ENCODE assay signal across 1 cellular context in the genomic region with DNA sequence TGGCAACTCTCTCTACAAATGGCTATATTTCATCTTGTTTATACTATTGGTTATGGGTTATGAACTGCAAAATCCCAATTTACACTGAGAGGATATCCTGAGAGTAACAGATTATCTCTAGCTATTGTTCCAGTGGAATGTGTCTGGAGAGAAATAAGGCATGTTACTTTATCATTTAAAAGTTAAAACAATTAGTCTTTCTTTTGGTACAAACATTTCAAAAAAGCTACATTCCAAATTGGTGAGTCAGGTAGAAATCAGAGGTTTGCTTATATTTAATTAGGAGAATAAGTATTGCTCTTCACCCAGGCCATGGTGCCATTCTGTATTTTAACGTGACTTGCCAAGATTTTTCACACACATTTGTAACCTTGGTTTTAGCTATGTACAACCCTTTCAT.
TF ChIP-seq lines count a peak whose summit lies in the region.

No MANE protein-coding gene starts in this region.

TF ChIP-seq in SK-N-SH, 30 proteins besides CTCF, POLR2A, EP300 and RAD21 (continued from another document):
- TF ChIP-seq, protein P1, sequence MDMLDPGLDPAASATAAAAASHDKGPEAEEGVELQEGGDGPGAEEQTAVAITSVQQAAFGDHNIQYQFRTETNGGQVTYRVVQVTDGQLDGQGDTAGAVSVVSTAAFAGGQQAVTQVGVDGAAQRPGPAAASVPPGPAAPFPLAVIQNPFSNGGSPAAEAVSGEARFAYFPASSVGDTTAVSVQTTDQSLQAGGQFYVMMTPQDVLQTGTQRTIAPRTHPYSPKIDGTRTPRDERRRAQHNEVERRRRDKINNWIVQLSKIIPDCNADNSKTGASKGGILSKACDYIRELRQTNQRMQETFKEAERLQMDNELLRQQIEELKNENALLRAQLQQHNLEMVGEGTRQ (IDR thresholded peaks at IDR 0.05; ENCODE audit: borderline replicate concordance, low read depth, low read length) = no peak
- no peak for TF ChIP-seq POLR2AphosphoS5 (IDR thresholded peaks at IDR 0.05; ENCODE audit: low read depth, low read length)
TF ChIP-seq in SK-N-SH: peak in this region for 0.
